9 cellular contexts compared by ENCODE assay signal in genomic region chr3:197354195-197355059, GRCh38. TPM values are rescaled to one million over a fixed set of nuclear protein-coding genes. Genes with fewer than 3 reads are reported as not detected.
DNase-seq lines count a peak whose midpoint lies in the region; ATAC-seq and TF ChIP-seq lines count a peak whose summit lies in the region.
"Had no signal": no experiment of that assay in that cellular context is flagged by ENCODE, and none has a peak within 500 bp of the region (broad histone marks: within the 10 kb centered on the region; RNA-seq: fewer than 3 reads in every experiment).

No MANE protein-coding gene starts in this region.

- no peaks in the 10 kb centered on the region for H3K9me3 ChIP-seq in cardiac muscle cell (ENCODE audit: low read depth)
- H3K9me3 ChIP-seq in CD4-positive, alpha-beta T cell (ENCODE audit: control insufficient read depth, low read length), result no peaks in the 10 kb centered on the region
- H3K9me3 ChIP-seq: adrenal gland had no signal

- H3K27ac Mint-ChIP-seq in CD4-positive, alpha-beta T cell, result no peak overlapping the region

- intact Hi-C loops in CD4-positive, alpha-beta T cell (cut with DNase I, micrococcal nuclease), result no loop called here

- no peaks in the 10 kb centered on the region for H3K36me3 Mint-ChIP-seq in CD4-positive, alpha-beta T cell (ENCODE audit: low read depth)

- H3K4me3 ChIP-seq in cardiac muscle cell, result no peak overlapping the region
- H3K4me3 ChIP-seq: adrenal gland had no signal

- H3K27ac ChIP-seq in cardiac muscle cell, result peak overlapping the region; percentile 24
- no peak overlapping the region for H3K27ac ChIP-seq in CD4-positive, alpha-beta T cell (ENCODE audit: low read depth, low read length)

- POLR2A ChIA-PET in CD4-positive, alpha-beta T cell (lab: Charles Lee), result no interaction called here

- peak; percentile 58 for DNase-seq in EH (ENCODE audit: low read depth)
- peak; percentile 79 for DNase-seq in SK-N-DZ (ENCODE audit: low spot score)
- DNase-seq in cardiac muscle cell (ENCODE audit: low read depth in 1 of 2, low spot score in 1 of 2), result peak in 1 of 2 donors; percentile 63
- peak; percentile 86 for DNase-seq in retina
- DNase-seq in NCI-H2029 treated with DMSO at 0.1 percent for 48 hours (lab: John Stamatoyannopoulos, UW), result no peak
- DNase-seq in CD4-positive, alpha-beta T cell, result no peak

- H3K27me3 Mint-ChIP-seq in CD4-positive, alpha-beta T cell, result peaks cover 16% of the 10 kb centered on the region

- ATAC-seq in GM19455 (IDR thresholded peaks at IDR 0.05; ENCODE audit: unreplicated experiment), result no peak
- ATAC-seq in CD4-positive, alpha-beta T cell (ENCODE audit: poor library complexity), result no peak
- no peak for ATAC-seq in GM21737 (IDR thresholded peaks at IDR 0.05; ENCODE audit: unreplicated experiment)

- H3K4me1 ChIP-seq in cardiac muscle cell (ENCODE audit: low read depth), result peaks cover 15% of the 10 kb centered on the region

- no peaks in the 10 kb centered on the region for H3K27me3 ChIP-seq in cardiac muscle cell
- no peaks in the 10 kb centered on the region for H3K27me3 ChIP-seq in CD4-positive, alpha-beta T cell (ENCODE audit: control insufficient read depth, insufficient read depth, low read length)
- H3K27me3 ChIP-seq: adrenal gland had no signal

- H3K4me1 Mint-ChIP-seq in CD4-positive, alpha-beta T cell (ENCODE audit: low read depth), result no peaks in the 10 kb centered on the region

- no peak overlapping the region for H3K4me3 Mint-ChIP-seq in CD4-positive, alpha-beta T cell

- no peak for TF ChIP-seq CTCF in cardiac muscle cell (IDR thresholded peaks at IDR 0.05; ENCODE audit: low read depth, low read length)
- no peak for TF ChIP-seq CTCF in CD4-positive, alpha-beta T cell (IDR thresholded peaks at IDR 0.05)

- H3K36me3 ChIP-seq in cardiac muscle cell, result no peaks in the 10 kb centered on the region
- H3K36me3 ChIP-seq: adrenal gland had no signal

- CTCF ChIA-PET in CD4-positive, alpha-beta T cell (lab: Charles Lee), result no interaction called here

- peaks cover 2% of the 10 kb centered on the region for H3K9me3 Mint-ChIP-seq in CD4-positive, alpha-beta T cell

RNA-seq across cellular contexts. Expression of gene DLG1, which starts 56.0 kb away (rescaled TPM):
- polyA plus RNA-seq in SK-N-DZ (2014; cell fraction: cytosol; rRNA removed), result 20.7 and 29.1 TPM in 2 replicates
- 73.4 and 184 TPM in 2 replicates for polyA plus RNA-seq in SK-N-DZ (2014; cell fraction: nucleus; rRNA removed)
- 43.2 and 61.4 TPM in 2 replicates for total RNA-seq in cardiac muscle cell
- 42.8 and 50.8 TPM in 2 replicates for polyA plus RNA-seq in cardiac muscle cell
- total RNA-seq in CD4-positive, alpha-beta T cell, result 10 to 100 TPM; 86.8 to 91.8 TPM

Comparison
In these comparisons a context has a peak if more than half of its experiments do, and no peak if none do; other contexts are left out.
1. DNase-seq: peak in EH (single experiment), SK-N-DZ (single experiment) and retina (single experiment); none in NCI-H2029 treated with DMSO at 0.1 percent for 48 hours (single experiment) and CD4-positive, alpha-beta T cell (0 of 10).